Comparison of ENCODE assay signal across 1 cellular context in genomic region chr3:52237659-52238172, GRCh38.
TF ChIP-seq lines count a peak whose summit lies in the region.

No MANE protein-coding gene starts in this region.

TF ChIP-seq in neural cell, 6 proteins besides CTCF, POLR2A, EP300 and RAD21 (continued from another document):
- TF ChIP-seq TAF1 (IDR thresholded peaks at IDR 0.05; ENCODE audit: low read depth) (no peak), MXI1 (conservative IDR thresholded peaks at IDR 0.05; ENCODE audit: poor library complexity, severe bottlenecking) (no peak), EZH2 (IDR thresholded peaks at IDR 0.05; ENCODE audit: borderline replicate concordance, insufficient read depth, low read length, poor library complexity, severe bottlenecking) (no peak), POLR2AphosphoS5 (IDR thresholded peaks at IDR 0.05) (no peak), SMC3 (conservative IDR thresholded peaks at IDR 0.05; ENCODE audit: poor library complexity) (no peak)
TF ChIP-seq in neural cell: peak in this region for 0.
